In the genomic region with DNA sequence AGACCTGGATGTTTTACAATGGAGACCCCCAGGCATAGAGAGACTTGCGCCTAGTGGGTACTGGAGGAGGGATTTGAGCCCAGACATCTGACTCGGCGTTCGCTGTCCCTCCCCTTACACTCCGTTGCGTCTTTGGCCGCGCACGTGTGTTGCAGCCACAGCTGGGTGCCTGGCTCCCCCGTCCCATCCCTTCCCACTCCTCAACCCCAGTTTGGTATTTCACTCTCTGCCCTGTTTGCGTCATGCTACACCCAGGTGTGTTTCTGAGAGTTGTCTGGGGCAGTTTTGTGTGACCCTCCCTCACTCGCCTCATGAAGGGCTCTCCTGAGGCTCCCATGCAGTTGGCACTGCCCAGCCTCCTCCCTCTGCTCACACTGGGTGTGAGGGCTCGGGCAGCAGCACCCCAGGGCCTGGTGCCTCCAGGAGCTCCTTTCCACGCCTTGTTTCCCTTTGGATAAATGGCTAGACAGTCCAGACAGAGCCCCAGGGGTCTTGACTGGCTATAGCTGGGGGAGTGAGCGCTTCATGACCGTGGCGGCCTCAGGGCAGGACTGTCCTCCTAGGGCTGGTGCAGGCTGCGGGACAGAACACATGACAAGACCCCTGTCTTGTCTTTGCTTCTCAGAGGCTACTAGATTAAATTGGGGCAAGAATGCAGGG, we compare ENCODE assay signal across 17 cellular contexts. TPM values are rescaled to one million over a fixed set of nuclear protein-coding genes. Genes with fewer than 3 reads are reported as not detected.
A peak's percentile ranks its signal among the peaks of the same experiment; 100 is the strongest.
DNase-seq lines count a peak whose midpoint lies in the region; ATAC-seq, FAIRE-seq and TF ChIP-seq lines count a peak whose summit lies in the region.
"Had no signal": no experiment of that assay in that cellular context is flagged by ENCODE, and none has a peak within 500 bp of the region (broad histone marks: within the 10 kb centered on the region; RNA-seq: fewer than 3 reads in every experiment).

No MANE protein-coding gene starts in this region.

- H3K4me3 ChIP-seq in Peyer's patch (no peak overlapping the region), H1 (ENCODE audit: extremely low read depth in 1 of 4, insufficient read depth in 2 of 4, low read depth in 3 of 4, low read length in 4 of 4) (no peak overlapping the region)
- H3K4me3 ChIP-seq: adrenal gland, lung had no signal

- ATAC-seq in stimulated activated naive CD8-positive, alpha-beta T cell treated with anti-CD3 and anti-CD28 coated beads, Interleukin-15, Interleukin-2, amounts not matched to agents 100 U/mL and 50 U/mL, for 24 hours: no peak
- ATAC-seq in GM18505 (IDR thresholded peaks at IDR 0.05; ENCODE audit: unreplicated experiment) (no peak), WTC11 (no peak)

- H2AFZ ChIP-seq in H1 (ENCODE audit: low read length): no peak overlapping the region

- no peaks in the 10 kb centered on the region for H3K9me3 ChIP-seq in Peyer's patch
- H3K9me3 ChIP-seq in H1 (ENCODE audit: insufficient read depth in 2 of 2, low read depth in 1 of 2, low read length in 1 of 2): no peaks in the 10 kb centered on the region
- H3K9me3 ChIP-seq: adrenal gland, esophagus squamous epithelium had no signal

- TF ChIP-seq POLR2A in Peyer's patch (IDR thresholded peaks at IDR 0.05): no peak
- TF ChIP-seq POLR2A in H1 (IDR thresholded peaks at IDR 0.05; ENCODE audit: control extremely low read depth in 1 of 2, low read depth in 2 of 2, low read length in 2 of 2): no peak
- no peak for TF ChIP-seq POLR2A in GM18505 (IDR thresholded peaks at IDR 0.05; ENCODE audit: borderline replicate concordance, extremely low read depth, insufficient read depth, insufficient read length)

- H2BK15ac ChIP-seq in H1 (ENCODE audit: low read length): no peak overlapping the region

- H3K9ac ChIP-seq in H1 (replicated peaks in 1 of 4; ENCODE audit: extremely low read depth in 1 of 4, low read depth in 3 of 4, low read length in 3 of 4): no peak overlapping the region

- DNase-seq in activated effector memory CD4-positive, alpha-beta T cell treated with anti-CD3 and anti-CD28 coated beads, Interleukin-2, amount 50 U/mL, for 16 hours: peak; percentile 72
- DNase-seq in activated effector memory CD4-positive, alpha-beta T cell treated with Interleukin-2 at 50 U/mL for 16 hours: no peak
- DNase-seq in Peyer's patch: no peak
- DNase-seq in H1 (ENCODE audit: low read depth in 1 of 2, low spot score in 2 of 2): no peak
- peak; percentile 56 for DNase-seq in stimulated activated naive CD8-positive, alpha-beta T cell treated with anti-CD3 and anti-CD28 coated beads, Interleukin-15, Interleukin-2, amounts not matched to agents 100 U/mL and 50 U/mL, for 24 hours
- DNase-seq in iPS-NIHi11 (ENCODE audit: low spot score): no peak
- DNase-seq in WTC11 (ENCODE audit: low spot score): no peak
- DNase-seq: AML-193, cortex of kidney, DMS79, esophagus squamous epithelium, Karpas-422, NCI-H524 treated with DMSO at 0.1 percent for 48 hours, small intestine had no signal

- peak overlapping the region in 3 of 4 donors; percentile 27 to 83 (median 46) for H3K27ac ChIP-seq in Peyer's patch
- H3K27ac ChIP-seq in H1 (ENCODE audit: low read depth, low read length): no peak overlapping the region

- H4K91ac ChIP-seq in H1 (replicated peaks; ENCODE audit: insufficient read length, low read length): no peak overlapping the region

- H4K20me1 ChIP-seq in H1 (replicated peaks in 1 of 2; ENCODE audit: control insufficient read depth in 1 of 2, insufficient read depth in 2 of 2, low read length in 2 of 2): peaks cover 17 to 32% of the 10 kb centered on the region in 2 experiments

- H3K27ac Mint-ChIP-seq in WTC11: no peak overlapping the region

- no peak overlapping the region for H3K4me2 ChIP-seq in H1 (ENCODE audit: insufficient read depth in 1 of 2, low read depth in 2 of 2, low read length in 2 of 2)

- WGBS in H1 (ENCODE audit: extremely low coverage in 1 of 2, insufficient coverage in 1 of 2, insufficient read length in 1 of 2, insufficient replicate concordance in 2 of 2, low coverage in 1 of 2, low lambda C conversion rate in 2 of 2, missing lambda C conversion rate in 1 of 2), 2 experiments: 91% methylated on average over 16 of the region's 18 CpGs; no CpG with 5 or more reads in 1 of the 2 experiments

- no peaks in the 10 kb centered on the region for H3K27me3 ChIP-seq in Peyer's patch
- no peaks in the 10 kb centered on the region for H3K27me3 ChIP-seq in H1 (replicated peaks in 1 of 4; ENCODE audit: control insufficient read depth in 3 of 4, extremely low read depth in 1 of 4, insufficient read depth in 3 of 4, low read length in 3 of 4)
- H3K27me3 ChIP-seq: adrenal gland, esophagus squamous epithelium had no signal

- H3K27me3 Mint-ChIP-seq in WTC11 (ENCODE audit: low read depth): no peaks in the 10 kb centered on the region

- no peaks in the 10 kb centered on the region for H3K36me3 Mint-ChIP-seq in WTC11

- peaks cover 8% of the 10 kb centered on the region for H3K4me1 Mint-ChIP-seq in WTC11

- H3K36me3 ChIP-seq in Peyer's patch (peaks cover 0 to 11% (median 0%) of the 10 kb centered on the region in 3 donors), H1 (ENCODE audit: control insufficient read depth in 2 of 4, insufficient read depth in 4 of 4, low read length in 3 of 4) (0 out of 8 replicates have a peak, but pooled peaks cover 0 to 3% (median 0%) of the 10 kb centered on the region in 4 experiments)

- CTCF ChIA-PET in H1 (lab: Charles Lee; ENCODE audit: partially characterized antibody) (interaction anchor here (0.6 to 21.7 kb wide), 9 partner anchors 16 to 1654 kb away, joined by 3 to 270 read pairs (median 5); no protein-coding TSS in a partner anchor), WTC11 (lab: Charles Lee) (interaction anchor here (1.4 to 3.1 kb wide), 3 partner anchors 12 to 88 kb away, joined by 3 to 22 read pairs (median 11); no protein-coding TSS in a partner anchor)

- no peak for TF ChIP-seq RAD21 in H1 (IDR thresholded peaks at IDR 0.05 in 1 of 2, conservative IDR thresholded peaks at IDR 0.05 in 1 of 2; ENCODE audit: low read depth in 2 of 2, low read length in 2 of 2)

- H3K18ac ChIP-seq in H1 (ENCODE audit: extremely low read depth, low read length): no peak overlapping the region

- no peak for TF ChIP-seq CTCF in Peyer's patch (IDR thresholded peaks at IDR 0.05)
- no peak for TF ChIP-seq CTCF in H1 (IDR thresholded peaks at IDR 0.05; ENCODE audit: control extremely low read depth in 1 of 3, insufficient read depth in 1 of 3, low read depth in 1 of 3, low read length in 3 of 3)
- no peak for TF ChIP-seq CTCF in WTC11 (IDR thresholded peaks at IDR 0.05)

- H4K5ac ChIP-seq in H1 (ENCODE audit: insufficient read length, low read depth, low read length): no peak overlapping the region

- POLR2A ChIA-PET in H1 (lab: Charles Lee; ENCODE audit: partially characterized antibody) (interaction anchor here (0.9 to 4.5 kb wide), 3 partner anchors 8 to 10 kb away, joined by 3 to 15 read pairs (median 3); no protein-coding TSS in a partner anchor), WTC11 (lab: Charles Lee) (no interaction called here)

- no peaks in the 10 kb centered on the region; a peak in 1 of 4 replicates for H3K79me2 ChIP-seq in H1 (ENCODE audit: control insufficient read depth in 1 of 2, insufficient read depth in 2 of 2, low read length in 2 of 2)

- no peak overlapping the region for H3K56ac ChIP-seq in H1 (replicated peaks; ENCODE audit: insufficient read length, low read depth, low read length)

- H2BK5ac ChIP-seq in H1 (ENCODE audit: low read depth, low read length): peak overlapping the region; percentile 18; the same call in 1 of the 2 replicates

- no peaks in the 10 kb centered on the region for H3K23me2 ChIP-seq in H1 (ENCODE audit: low read depth, low read length)

- H3K4me1 ChIP-seq in Peyer's patch (peaks cover 0 to 82% (median 40%) of the 10 kb centered on the region in 4 donors), H1 (replicated peaks in 1 of 4; ENCODE audit: control insufficient read depth in 3 of 4, insufficient read depth in 4 of 4, low read length in 3 of 4) (peaks cover 0 to 4% (median 2%) of the 10 kb centered on the region in 4 experiments; a peak in 3 of 7 replicates)

- no peak overlapping the region for H2BK12ac ChIP-seq in H1 (ENCODE audit: low read depth, low read length)

- no peak overlapping the region for H2BK20ac ChIP-seq in H1 (ENCODE audit: low read length)

- no peak overlapping the region for H3K4me3 Mint-ChIP-seq in WTC11

- no peaks in the 10 kb centered on the region for H3K9me3 Mint-ChIP-seq in WTC11

- H4K8ac ChIP-seq in H1 (ENCODE audit: extremely low read depth, insufficient read depth, low read length): no peak overlapping the region

- H3K4ac ChIP-seq in H1 (replicated peaks; ENCODE audit: insufficient read length, low read depth, low read length): no peak overlapping the region

- no peak overlapping the region for H3K14ac ChIP-seq in H1 (ENCODE audit: insufficient read length)

- TF ChIP-seq EP300 in H1 (IDR thresholded peaks at IDR 0.05; ENCODE audit: borderline replicate concordance in 1 of 2, low read depth in 2 of 2, low read length in 2 of 2): no peak

- H3K79me1 ChIP-seq in H1 (ENCODE audit: low read depth, low read length): peaks cover 4% of the 10 kb centered on the region

- no peak overlapping the region for H2AK5ac ChIP-seq in H1 (ENCODE audit: low read depth, low read length)

- no peak overlapping the region for H3K23ac ChIP-seq in H1 (ENCODE audit: insufficient read length)

- H2BK120ac ChIP-seq in H1 (replicated peaks; ENCODE audit: low read depth, low read length): no peak overlapping the region

- no peak for FAIRE-seq in H1 (lab: Jason Lieb, UNC)
- FAIRE-seq: small intestine had no signal

RNA-seq across cellular contexts. Expression of a gene that starts 13.6 kb away (rescaled TPM):
- total RNA-seq in Peyer's patch: 10 to 100 TPM; 11.8 to 32.2 (median 22.0) TPM
- total RNA-seq in H1 (2021; fragmentation: NEBNext Ultra II Directional; extraction: Animal tissue kit (Norgen Biotek cat#: 25700)): 6.8 and 8.5 TPM in 2 replicates
- polyA plus RNA-seq in H1 (2011; rRNA removed): 4.7 and 5.7 TPM in 2 replicates
- 4.2 TPM for polyA plus RNA-seq in H1 (2011; cell fraction: cytosol; rRNA removed)
- polyA plus RNA-seq in H1 (2011; cell fraction: nucleus; rRNA removed): 10.6 TPM
- polyA plus RNA-seq in H1 (2012, experiment 1 of 2): 6.8 to 10.4 TPM (median 8.2 TPM) in 4 replicates
- polyA plus RNA-seq in H1 (2012, experiment 2 of 2): 4.8 TPM
- polyA plus RNA-seq in H1 (2013, experiment 1 of 2): 6.7 TPM
- 7.1 TPM for polyA plus RNA-seq in H1 (2013, experiment 2 of 2)
- polyA minus RNA-seq in H1 (2011; rRNA and poly(A)+ RNA removed): 8.4 and 9.1 TPM in 2 replicates
- 8.4 TPM for polyA minus RNA-seq in H1 (2011; cell fraction: cytosol; rRNA and poly(A)+ RNA removed)
- 21.1 TPM for polyA minus RNA-seq in H1 (2011; cell fraction: nucleus; rRNA and poly(A)+ RNA removed)
- 8.9 to 11.3 TPM (median 9.6 TPM) in 3 replicates for total RNA-seq in WTC11 (2021)

RNA-seq across cellular contexts. Expression of a gene that starts 48.6 kb away (rescaled TPM):
- 100 to 1,000 TPM in 3 of 4 donors, 10 to 100 TPM in 1; 89.4 to 155 (median 129) TPM for total RNA-seq in Peyer's patch
- 326 and 332 TPM in 2 replicates for total RNA-seq in H1 (2021; fragmentation: NEBNext Ultra II Directional; extraction: Animal tissue kit (Norgen Biotek cat#: 25700))
- 86.4 and 163 TPM in 2 replicates for polyA plus RNA-seq in H1 (2011; rRNA removed)
- polyA plus RNA-seq in H1 (2011; cell fraction: cytosol; rRNA removed): 268 TPM
- 62.2 TPM for polyA plus RNA-seq in H1 (2011; cell fraction: nucleus; rRNA removed)
- polyA plus RNA-seq in H1 (2012, experiment 1 of 2): 368 to 573 TPM (median 403 TPM) in 4 replicates
- 106 TPM for polyA plus RNA-seq in H1 (2012, experiment 2 of 2)
- 502 TPM for polyA plus RNA-seq in H1 (2013, experiment 1 of 2)
- polyA plus RNA-seq in H1 (2013, experiment 2 of 2): 505 TPM
- 126 and 158 TPM in 2 replicates for polyA minus RNA-seq in H1 (2011; rRNA and poly(A)+ RNA removed)
- polyA minus RNA-seq in H1 (2011; cell fraction: cytosol; rRNA and poly(A)+ RNA removed): 107 TPM
- 64.5 TPM for polyA minus RNA-seq in H1 (2011; cell fraction: nucleus; rRNA and poly(A)+ RNA removed)
- total RNA-seq in WTC11 (2021): 280 to 303 TPM (median 285 TPM) in 3 replicates

Comparison
In these comparisons a context has a peak if more than half of its experiments do, and no peak if none do; other contexts are left out.
1. DNase-seq: peak in activated effector memory CD4-positive, alpha-beta T cell treated with anti-CD3 and anti-CD28 coated beads, Interleukin-2, amount 50 U/mL, for 16 hours (single experiment) and stimulated activated naive CD8-positive, alpha-beta T cell treated with anti-CD3 and anti-CD28 coated beads, Interleukin-15, Interleukin-2, amounts not matched to agents 100 U/mL and 50 U/mL, for 24 hours (single experiment); none in activated effector memory CD4-positive, alpha-beta T cell treated with Interleukin-2 at 50 U/mL for 16 hours (single experiment), Peyer's patch (0 of 3), H1 (0 of 2), iPS-NIHi11 (single experiment) and WTC11 (single experiment).